7 cellular contexts compared by ENCODE assay signal in genomic region chr6:152981989-152982767, GRCh38. TPM values are rescaled to one million over a fixed set of nuclear protein-coding genes. Genes with fewer than 3 reads are reported as not detected.
A peak's percentile ranks its signal among the peaks of the same experiment; 100 is the strongest.
DNase-seq lines count a peak whose midpoint lies in the region; TF ChIP-seq lines count a peak whose summit lies in the region.

No MANE protein-coding gene starts in this region.

- no peak for TF ChIP-seq CTCF in GM10248 (IDR thresholded peaks at IDR 0.05; ENCODE audit: control extremely low read depth, extremely low read depth, low read depth, missing control alignments)

- CTCF ChIA-PET in GM10248 (lab: Yijun Ruan, JAX) (interaction anchor here (1.1 kb wide), 1 partner anchor 28 kb away, joined by 3 read pairs; no protein-coding TSS in a partner anchor), HEK293T (lab: Yijun Ruan, JAX) (no interaction called here)

- H3K4me1 ChIP-seq in neuron (ENCODE audit: insufficient read depth, low read length): peaks cover 48% of the 10 kb centered on the region

- POLR2A ChIA-PET in GM10248 (lab: Yijun Ruan, JAX): interaction anchor here (1.0 kb wide), 2 partner anchors 14 to 28 kb away, joined by 4 to 5 read pairs; no protein-coding TSS in a partner anchor
- POLR2A ChIA-PET in HEK293T (lab: Yijun Ruan, JAX): interaction anchor here (0.8 to 1.7 kb wide), 13 partner anchors 8 to 240 kb away, joined by 3 to 48 read pairs (median 4); partner anchors contain the start of gene RGS17

- H3K36me3 ChIP-seq in neuron (ENCODE audit: insufficient read depth, low read length): peaks cover 21% of the 10 kb centered on the region

- H3K4me3 ChIP-seq in neuron (ENCODE audit: low read length): peak overlapping the region; percentile 84

- in situ Hi-C loops in SK-MEL-5 (cut with HindIII; ENCODE audit: low pct_unique_long_range_greater_than_20kb, low sequenced_read_pairs): no loop called here

- no peak for TF ChIP-seq POLR2A in erythroblast (IDR thresholded peaks at IDR 0.05; ENCODE audit: low read length)

- no peaks in the 10 kb centered on the region for H3K9me3 ChIP-seq in neuron (ENCODE audit: low read length)

- H2AFZ ChIP-seq in neuron (ENCODE audit: low read depth, low read length): no peak overlapping the region

- H3K27me3 ChIP-seq in neuron (ENCODE audit: insufficient read depth, low read length): no peaks in the 10 kb centered on the region

- peak; percentile 18 for DNase-seq in GM10248 (ENCODE audit: extremely low spot score)
- DNase-seq in HEK293T (ENCODE audit: extremely low spot score): peak; percentile 28
- peak; percentile 11 for DNase-seq in SK-MEL-5 (ENCODE audit: low read depth, low spot score)
- DNase-seq in erythroblast (lab: John Stamatoyannopoulos, UW): peak; percentile 72 to 78
- DNase-seq in NCI-H1694 treated with DMSO at 0.1 percent for 48 hours (lab: John Stamatoyannopoulos, UW): no peak
- no peak for DNase-seq in hippocampal formation (lab: John Stamatoyannopoulos, UW)

TF ChIP-seq in HEK293T, 16 proteins besides CTCF, POLR2A, EP300 and RAD21:
- no peak for TF ChIP-seq SUZ12 (IDR thresholded peaks at IDR 0.05)
- TF ChIP-seq LEF1 (IDR thresholded peaks at IDR 0.05; ENCODE audit: borderline replicate concordance): no peak
- no peak for TF ChIP-seq ARNT (IDR thresholded peaks at IDR 0.05)
- no peak for TF ChIP-seq ELF4 (IDR thresholded peaks at IDR 0.05)
- peak; percentile 59 for TF ChIP-seq L3MBTL2 (conservative IDR thresholded peaks at IDR 0.05)
- TF ChIP-seq HDGF (IDR thresholded peaks at IDR 0.05; ENCODE audit: borderline replicate concordance): no peak

RNA-seq across cellular contexts. Expression of gene FBXO5, which starts 0.7 kb away (rescaled TPM):
- 17.4 and 17.8 TPM in 2 replicates for total RNA-seq in SK-MEL-5 (2014; rRNA removed; shearing (Covaris generic))
- polyA plus RNA-seq in SK-MEL-5 (2015; cell fraction: cytosol; rRNA removed): 14.3 and 17.8 TPM in 2 replicates
- 26.6 and 32.0 TPM in 2 replicates for polyA plus RNA-seq in SK-MEL-5 (2015; cell fraction: nucleus; rRNA removed)

RNA-seq across cellular contexts. Expression of gene MTRF1L, which starts 20.3 kb away (rescaled TPM):
- 29.0 and 32.5 TPM in 2 replicates for total RNA-seq in SK-MEL-5 (2014; rRNA removed; shearing (Covaris generic))
- 16.7 and 19.3 TPM in 2 replicates for polyA plus RNA-seq in SK-MEL-5 (2015; cell fraction: cytosol; rRNA removed)
- 21.0 and 21.7 TPM in 2 replicates for polyA plus RNA-seq in SK-MEL-5 (2015; cell fraction: nucleus; rRNA removed)

Comparison
In these comparisons a context has a peak if more than half of its experiments do, and no peak if none do; other contexts are left out.
1. DNase-seq: peak in GM10248 (single experiment), HEK293T (single experiment), SK-MEL-5 (single experiment) and erythroblast (2 of 2); none in NCI-H1694 treated with DMSO at 0.1 percent for 48 hours (single experiment) and hippocampal formation (0 of 2).